In the genomic region with DNA sequence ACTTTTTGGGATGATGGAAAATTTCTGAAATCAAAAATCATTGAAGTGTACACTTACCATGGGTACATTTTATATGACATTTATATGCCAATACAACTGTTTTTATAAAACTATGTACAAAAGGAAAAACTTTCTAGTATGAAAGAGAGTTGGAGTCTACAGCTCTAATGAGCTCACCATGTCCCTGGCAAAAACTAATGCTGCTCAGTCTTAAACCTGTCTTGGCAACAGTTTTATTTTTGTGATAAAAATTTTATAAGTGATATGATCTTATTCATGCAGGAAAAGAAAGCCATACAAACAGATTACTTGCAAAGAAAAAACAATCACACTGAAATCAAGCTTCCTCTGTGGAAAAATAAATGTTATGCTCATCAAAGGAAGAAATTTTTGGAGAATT, we compare ENCODE assay signal across 7 cellular contexts.
"Had no signal": no experiment of that assay in that cellular context is flagged by ENCODE, and none has a peak within 500 bp of the region (broad histone marks: within the 10 kb centered on the region; RNA-seq: fewer than 3 reads in every experiment).

No MANE protein-coding gene starts in this region.

- H3K9ac ChIP-seq: GM23248 had no signal

- H3K4me3 ChIP-seq: GM23248, HAP-1, K562 had no signal

- H3K36me3 ChIP-seq: HAP-1 had no signal

- H3K27ac ChIP-seq: GM23248 had no signal

- DNase-seq: GM23248, GOT3, H7, HFFc6, IMR-90 had no signal

- H3K4me3 Mint-ChIP-seq: HFFc6 had no signal

- H3K27ac Mint-ChIP-seq: HFFc6 had no signal

- H3K9me3 ChIP-seq: HAP-1 had no signal

- H2AFZ ChIP-seq: GM23248 had no signal

- H3K9me3 Mint-ChIP-seq: HFFc6 had no signal

- H3K4me1 ChIP-seq: HAP-1 had no signal
